In genomic region chr1:211344335-211344664, GRCh38 we compare ENCODE assay signal across 1 cellular context.
TF ChIP-seq lines count a peak whose summit lies in the region.

No MANE protein-coding gene starts in this region.

TF ChIP-seq in K562, 482 proteins besides CTCF, POLR2A, EP300 and RAD21 (continued from another document and continues in another):
- TF ChIP-seq ZBTB9 (CRISPR knock-in tag; IDR thresholded peaks at IDR 0.05) (no peak), SMARCB1 (IDR thresholded peaks at IDR 0.05; ENCODE audit: insufficient read length, low read depth) (no peak), DACH1 (IDR thresholded peaks at IDR 0.05; ENCODE audit: partially characterized antibody) (no peak), GATAD2A (IDR thresholded peaks at IDR 0.05) (no peak), ZNF133 (CRISPR knock-in tag; IDR thresholded peaks at IDR 0.05) (no peak), ZBTB17 (CRISPR knock-in tag; IDR thresholded peaks at IDR 0.05) (no peak), NR4A1 (CRISPR knock-in tag; IDR thresholded peaks at IDR 0.05) (no peak), NR4A1 (tag; IDR thresholded peaks at IDR 0.05) (peak; percentile 79), TCF7 (IDR thresholded peaks at IDR 0.05; ENCODE audit: borderline replicate concordance) (no peak), SMAD4 (CRISPR knock-in tag; conservative IDR thresholded peaks at IDR 0.05) (peak; percentile 63; the same call in 1 of the 2 replicates), ZZZ3 (IDR thresholded peaks at IDR 0.05) (no peak), PTBP1 (IDR thresholded peaks at IDR 0.05; ENCODE audit: low read depth, low read length) (no peak), MAFG (tag; conservative IDR thresholded peaks at IDR 0.05) (peak; percentile 40), DMBX1 (CRISPR knock-in tag; IDR thresholded peaks at IDR 0.05; ENCODE audit: borderline replicate concordance) (no peak), ZNF143 (CRISPR knock-in tag; IDR thresholded peaks at IDR 0.05) (no peak), MCM3 (IDR thresholded peaks at IDR 0.05) (no peak), ETS1 (conservative IDR thresholded peaks at IDR 0.05; ENCODE audit: control insufficient read depth, low read depth, low read length) (no peak), ZFPM2 (CRISPR knock-in tag; IDR thresholded peaks at IDR 0.05) (no peak), PTRF (tag; IDR thresholded peaks at IDR 0.05) (no peak), ZNF3 (CRISPR knock-in tag; IDR thresholded peaks at IDR 0.05) (no peak), ZNF445 (CRISPR knock-in tag; IDR thresholded peaks at IDR 0.05; ENCODE audit: low read depth) (no peak), KLF1 (tag; IDR thresholded peaks at IDR 0.05) (no peak), ZBTB1 (CRISPR knock-in tag; IDR thresholded peaks at IDR 0.05; ENCODE audit: borderline replicate concordance, low read depth) (no peak), SMARCC2 (IDR thresholded peaks at IDR 0.05; ENCODE audit: low read depth) (no peak), HNRNPUL1 (IDR thresholded peaks at IDR 0.05; ENCODE audit: low read length) (no peak), PPARD (CRISPR knock-in tag; IDR thresholded peaks at IDR 0.05) (no peak), FOXM1 (IDR thresholded peaks at IDR 0.05; ENCODE audit: low read depth) (no peak), FOXM1 (CRISPR knock-in tag; IDR thresholded peaks at IDR 0.05; ENCODE audit: low read depth) (no peak), DPF2 (IDR thresholded peaks at IDR 0.05) (0 out of 2 replicates have a peak, but pooled peaks have one; percentile 33), ZNF699 (CRISPR knock-in tag; IDR thresholded peaks at IDR 0.05; ENCODE audit: insufficient replicate concordance) (no peak), FOXA3 (CRISPR knock-in tag; conservative IDR thresholded peaks at IDR 0.05 in 1 of 2, IDR thresholded peaks at IDR 0.05 in 1 of 2) (no peak), ZNF318 (IDR thresholded peaks at IDR 0.05; ENCODE audit: borderline replicate concordance in 1 of 2, low read depth in 1 of 2) (no peak), ZNF695 (CRISPR knock-in tag; IDR thresholded peaks at IDR 0.05) (no peak), CBFB (CRISPR knock-in tag; IDR thresholded peaks at IDR 0.05) (no peak), E2F6 (IDR thresholded peaks at IDR 0.05; ENCODE audit: borderline replicate concordance in 1 of 2, extremely low read depth in 1 of 2, insufficient read depth in 1 of 2, insufficient read length in 1 of 2, low read depth in 1 of 2, low read length in 1 of 2, poor library complexity in 1 of 2, severe bottlenecking in 1 of 2) (peak; percentile 47 to 50), DLX4 (CRISPR knock-in tag; IDR thresholded peaks at IDR 0.05) (no peak), PREB (CRISPR knock-in tag; IDR thresholded peaks at IDR 0.05) (no peak), SMARCA4 (IDR thresholded peaks at IDR 0.05) (no peak), ZNF583 (CRISPR knock-in tag; IDR thresholded peaks at IDR 0.05) (no peak), EP400 (IDR thresholded peaks at IDR 0.05) (no peak), NCOA1 (IDR thresholded peaks at IDR 0.05; ENCODE audit: low read depth) (no peak), NBN (IDR thresholded peaks at IDR 0.05; ENCODE audit: low read depth) (no peak), HMG20A (CRISPR knock-in tag; conservative IDR thresholded peaks at IDR 0.05) (no peak), TEAD2 (tag; IDR thresholded peaks at IDR 0.05) (no peak), MBD2 (IDR thresholded peaks at IDR 0.05; ENCODE audit: borderline replicate concordance, low read depth) (no peak), SREBF2 (CRISPR knock-in tag; IDR thresholded peaks at IDR 0.05) (no peak), RBM17 (IDR thresholded peaks at IDR 0.05; ENCODE audit: borderline replicate concordance, low read depth, low read length) (no peak)
- TF ChIP-seq, protein P1, sequence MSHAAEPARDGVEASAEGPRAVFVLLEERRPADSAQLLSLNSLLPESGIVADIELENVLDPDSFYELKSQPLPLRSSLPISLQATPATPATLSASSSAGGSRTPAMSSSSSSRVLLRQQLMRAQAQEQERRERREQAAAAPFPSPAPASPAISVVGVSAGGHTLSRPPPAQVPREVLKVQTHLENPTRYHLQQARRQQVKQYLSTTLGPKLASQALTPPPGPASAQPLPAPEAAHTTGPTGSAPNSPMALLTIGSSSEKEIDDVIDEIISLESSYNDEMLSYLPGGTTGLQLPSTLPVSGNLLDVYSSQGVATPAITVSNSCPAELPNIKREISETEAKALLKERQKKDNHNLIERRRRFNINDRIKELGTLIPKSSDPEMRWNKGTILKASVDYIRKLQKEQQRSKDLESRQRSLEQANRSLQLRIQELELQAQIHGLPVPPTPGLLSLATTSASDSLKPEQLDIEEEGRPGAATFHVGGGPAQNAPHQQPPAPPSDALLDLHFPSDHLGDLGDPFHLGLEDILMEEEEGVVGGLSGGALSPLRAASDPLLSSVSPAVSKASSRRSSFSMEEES (CRISPR knock-in tag; IDR thresholded peaks at IDR 0.05): peak; percentile 5; the same call in 1 of the 2 replicates
- TF ChIP-seq, protein P2, sequence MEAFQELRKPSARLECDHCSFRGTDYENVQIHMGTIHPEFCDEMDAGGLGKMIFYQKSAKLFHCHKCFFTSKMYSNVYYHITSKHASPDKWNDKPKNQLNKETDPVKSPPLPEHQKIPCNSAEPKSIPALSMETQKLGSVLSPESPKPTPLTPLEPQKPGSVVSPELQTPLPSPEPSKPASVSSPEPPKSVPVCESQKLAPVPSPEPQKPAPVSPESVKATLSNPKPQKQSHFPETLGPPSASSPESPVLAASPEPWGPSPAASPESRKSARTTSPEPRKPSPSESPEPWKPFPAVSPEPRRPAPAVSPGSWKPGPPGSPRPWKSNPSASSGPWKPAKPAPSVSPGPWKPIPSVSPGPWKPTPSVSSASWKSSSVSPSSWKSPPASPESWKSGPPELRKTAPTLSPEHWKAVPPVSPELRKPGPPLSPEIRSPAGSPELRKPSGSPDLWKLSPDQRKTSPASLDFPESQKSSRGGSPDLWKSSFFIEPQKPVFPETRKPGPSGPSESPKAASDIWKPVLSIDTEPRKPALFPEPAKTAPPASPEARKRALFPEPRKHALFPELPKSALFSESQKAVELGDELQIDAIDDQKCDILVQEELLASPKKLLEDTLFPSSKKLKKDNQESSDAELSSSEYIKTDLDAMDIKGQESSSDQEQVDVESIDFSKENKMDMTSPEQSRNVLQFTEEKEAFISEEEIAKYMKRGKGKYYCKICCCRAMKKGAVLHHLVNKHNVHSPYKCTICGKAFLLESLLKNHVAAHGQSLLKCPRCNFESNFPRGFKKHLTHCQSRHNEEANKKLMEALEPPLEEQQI (IDR thresholded peaks at IDR 0.05): no peak
